8 cellular contexts compared by ENCODE assay signal in genomic region chr2:126658316-126658909, GRCh38. TPM values are rescaled to one million over a fixed set of nuclear protein-coding genes. Genes with fewer than 3 reads are reported as not detected.
DNase-seq lines count a peak whose midpoint lies in the region; ATAC-seq and TF ChIP-seq lines count a peak whose summit lies in the region.

No MANE protein-coding gene starts in this region.

- H3F3A ChIP-seq in GM23248 (ENCODE audit: insufficient read depth): peaks cover 27% of the 10 kb centered on the region

- no peaks in the 10 kb centered on the region for H4K20me1 ChIP-seq in GM23248 (ENCODE audit: insufficient read depth)

- H3K27ac Mint-ChIP-seq in CD4-positive, alpha-beta T cell: peak overlapping the region; percentile 98
- peak overlapping the region; percentile 97 for H3K27ac Mint-ChIP-seq in activated T-helper 2 cell treated with anti-CD3 and anti-CD28 coated beads, Interferon-gamma antibody, Interleukin-2, Interleukin-4, amounts not matched to agents 10 μg/mL and 5 μg/mL and 100 μg/mL, durations not matched to agents 14 hours and 24 hours and 36 hours
- peak overlapping the region; percentile 91 to 99 (median 98) for H3K27ac Mint-ChIP-seq in naive B cell

- H3K79me2 ChIP-seq in GM23248 (ENCODE audit: insufficient read depth): peaks cover 12% of the 10 kb centered on the region; the same call in 1 of the 2 replicates

- peaks cover 84% of the 10 kb centered on the region for H3K4me1 Mint-ChIP-seq in CD4-positive, alpha-beta T cell (ENCODE audit: low read depth)
- peaks cover 68% of the 10 kb centered on the region for H3K4me1 Mint-ChIP-seq in activated T-helper 2 cell treated with anti-CD3 and anti-CD28 coated beads, Interferon-gamma antibody, Interleukin-2, Interleukin-4, amounts not matched to agents 10 μg/mL and 5 μg/mL and 100 μg/mL, durations not matched to agents 14 hours and 24 hours and 36 hours (ENCODE audit: low read depth)
- H3K4me1 Mint-ChIP-seq in naive B cell: peaks cover 52 to 78% (median 77%) of the 10 kb centered on the region in 3 donors

- no peak for TF ChIP-seq CTCF in CD4-positive, alpha-beta T cell (IDR thresholded peaks at IDR 0.05)

- H3K9me3 Mint-ChIP-seq in CD4-positive, alpha-beta T cell: no peaks in the 10 kb centered on the region
- no peaks in the 10 kb centered on the region for H3K9me3 Mint-ChIP-seq in activated T-helper 2 cell treated with anti-CD3 and anti-CD28 coated beads, Interferon-gamma antibody, Interleukin-2, Interleukin-4, amounts not matched to agents 10 μg/mL and 5 μg/mL and 100 μg/mL, durations not matched to agents 14 hours and 24 hours and 36 hours
- no peaks in the 10 kb centered on the region for H3K9me3 Mint-ChIP-seq in naive B cell

- peak overlapping the region; percentile 35 for H3K4me3 ChIP-seq in GM23248

- peak overlapping the region; percentile 100 for H3K4me3 Mint-ChIP-seq in CD4-positive, alpha-beta T cell
- peak overlapping the region; percentile 93 for H3K4me3 Mint-ChIP-seq in activated T-helper 2 cell treated with anti-CD3 and anti-CD28 coated beads, Interferon-gamma antibody, Interleukin-2, Interleukin-4, amounts not matched to agents 10 μg/mL and 5 μg/mL and 100 μg/mL, durations not matched to agents 14 hours and 24 hours and 36 hours (ENCODE audit: low read depth)
- H3K4me3 Mint-ChIP-seq in naive B cell: peak overlapping the region; percentile 91 to 98 (median 96)

- WGBS in GM23248 (ENCODE audit: low coverage in 1 of 2, low lambda C conversion rate in 2 of 2, missing lambda C conversion rate in 2 of 2), 2 experiments: 54 to 66% methylated on average over 2 of the region's 2 CpGs

- peak overlapping the region; percentile 74 for H3K4me2 ChIP-seq in GM23248 (ENCODE audit: unreplicated experiment)

- intact Hi-C loops in CD4-positive, alpha-beta T cell (cut with DNase I, micrococcal nuclease): loop anchor here (5.0 to 10.0 kb wide), 5 partner anchors 119 to 1666 kb away; no protein-coding TSS in a partner anchor
- intact Hi-C loops in activated T-helper 2 cell treated with anti-CD3 and anti-CD28 coated beads, Interferon-gamma antibody, Interleukin-2, Interleukin-4, amounts not matched to agents 10 μg/mL and 5 μg/mL and 100 μg/mL, durations not matched to agents 14 hours and 24 hours and 36 hours (cut with micrococcal nuclease): loop anchor here (2.0 to 5.0 kb wide), 4 partner anchors 44 to 424 kb away; no protein-coding TSS in a partner anchor

- peak in 1 of 10 experiments; percentile 7 for DNase-seq in CD4-positive, alpha-beta T cell
- DNase-seq in GM23248: no peak
- DNase-seq in activated T-helper 2 cell treated with anti-CD3 and anti-CD28 coated beads, Interferon-gamma antibody, Interleukin-2, Interleukin-4, amounts not matched to agents 10 μg/mL and 5 μg/mL and 100 μg/mL, durations not matched to agents 14 hours and 24 hours and 36 hours (ENCODE audit: low spot score): no peak
- DNase-seq in naive B cell: no peak
- DNase-seq in HuH-7.5 (ENCODE audit: low spot score): no peak
- DNase-seq in DMS 273 treated with DMSO at 0.1 percent for 48 hours (lab: John Stamatoyannopoulos, UW): no peak
- no peak for DNase-seq in NCI-H2227 treated with DMSO at 0.1 percent for 48 hours (lab: John Stamatoyannopoulos, UW)

- POLR2A ChIA-PET in CD4-positive, alpha-beta T cell (lab: Charles Lee): interaction anchor here (0.9 to 1.5 kb wide), 5 partner anchors 21 to 130 kb away, joined by 3 to 16 read pairs (median 4); no protein-coding TSS in a partner anchor

- ATAC-seq in CD4-positive, alpha-beta T cell (ENCODE audit: poor library complexity): no peak
- ATAC-seq in naive B cell (ENCODE audit: low read depth in 2 of 2) (no peak), HG03280 (IDR thresholded peaks at IDR 0.05; ENCODE audit: unreplicated experiment) (no peak)

- no peaks in the 10 kb centered on the region for H3K36me3 ChIP-seq in GM23248 (ENCODE audit: low read depth)

- H3K36me3 Mint-ChIP-seq in CD4-positive, alpha-beta T cell (ENCODE audit: low read depth): peaks cover 44% of the 10 kb centered on the region
- peaks cover 54% of the 10 kb centered on the region for H3K36me3 Mint-ChIP-seq in activated T-helper 2 cell treated with anti-CD3 and anti-CD28 coated beads, Interferon-gamma antibody, Interleukin-2, Interleukin-4, amounts not matched to agents 10 μg/mL and 5 μg/mL and 100 μg/mL, durations not matched to agents 14 hours and 24 hours and 36 hours (ENCODE audit: low read depth)
- H3K36me3 Mint-ChIP-seq in naive B cell: peaks cover 0 to 2% of the 10 kb centered on the region in 2 donors

- peaks cover 35% of the 10 kb centered on the region for H3K4me1 ChIP-seq in GM23248 (ENCODE audit: insufficient read depth)

- peak overlapping the region; percentile 97 for H3K9ac ChIP-seq in GM23248

- H3K27me3 Mint-ChIP-seq in CD4-positive, alpha-beta T cell: no peaks in the 10 kb centered on the region
- no peaks in the 10 kb centered on the region for H3K27me3 Mint-ChIP-seq in activated T-helper 2 cell treated with anti-CD3 and anti-CD28 coated beads, Interferon-gamma antibody, Interleukin-2, Interleukin-4, amounts not matched to agents 10 μg/mL and 5 μg/mL and 100 μg/mL, durations not matched to agents 14 hours and 24 hours and 36 hours (ENCODE audit: low read depth)
- H3K27me3 Mint-ChIP-seq in naive B cell: no peaks in the 10 kb centered on the region

- peak overlapping the region; percentile 81 for H3K27ac ChIP-seq in CD4-positive, alpha-beta T cell (ENCODE audit: low read depth, low read length)
- peak overlapping the region; percentile 99 for H3K27ac ChIP-seq in GM23248

- CTCF ChIA-PET in CD4-positive, alpha-beta T cell (lab: Charles Lee): no interaction called here

- no peaks in the 10 kb centered on the region for H3K9me3 ChIP-seq in CD4-positive, alpha-beta T cell (ENCODE audit: control insufficient read depth, low read length)
- no peaks in the 10 kb centered on the region for H3K9me3 ChIP-seq in GM23248 (ENCODE audit: low read depth)

- H3K27me3 ChIP-seq in CD4-positive, alpha-beta T cell (ENCODE audit: control insufficient read depth, insufficient read depth, low read length): no peaks in the 10 kb centered on the region
- no peaks in the 10 kb centered on the region for H3K27me3 ChIP-seq in GM23248 (replicated peaks; ENCODE audit: insufficient read depth)

- in situ Hi-C loops in GM23248 (cut with MboI): no loop called here

- no peaks in the 10 kb centered on the region for H3K9me2 ChIP-seq in GM23248 (ENCODE audit: insufficient read depth)

- H2AFZ ChIP-seq in GM23248: no peak overlapping the region

RNA-seq across cellular contexts. Expression of gene GYPC, which starts 2.5 kb away (rescaled TPM):
- 100 to 1,000 TPM; 148 to 157 TPM for total RNA-seq in CD4-positive, alpha-beta T cell
- total RNA-seq in GM23248 (2014; rRNA removed; shearing (Covaris generic)): 24.0 and 42.6 TPM in 2 replicates
- polyA plus RNA-seq in GM23248 (2016; fragmentation: Nextera tagmentation; extraction: Ambion mirVana) (45.8 and 48.2 TPM in 2 replicates), naive B cell (ENCODE audit: low read depth in 6 of 6) (100 to 1,000 TPM; 110 to 134 (median 116) TPM)
- total RNA-seq in activated T-helper 2 cell treated with anti-CD3 and anti-CD28 coated beads, Interferon-gamma antibody, Interleukin-2, Interleukin-4, amounts not matched to agents 10 μg/mL and 5 μg/mL and 100 μg/mL, durations not matched to agents 14 hours and 24 hours and 36 hours: 119 and 128 TPM in 2 replicates
